In the genomic region with DNA sequence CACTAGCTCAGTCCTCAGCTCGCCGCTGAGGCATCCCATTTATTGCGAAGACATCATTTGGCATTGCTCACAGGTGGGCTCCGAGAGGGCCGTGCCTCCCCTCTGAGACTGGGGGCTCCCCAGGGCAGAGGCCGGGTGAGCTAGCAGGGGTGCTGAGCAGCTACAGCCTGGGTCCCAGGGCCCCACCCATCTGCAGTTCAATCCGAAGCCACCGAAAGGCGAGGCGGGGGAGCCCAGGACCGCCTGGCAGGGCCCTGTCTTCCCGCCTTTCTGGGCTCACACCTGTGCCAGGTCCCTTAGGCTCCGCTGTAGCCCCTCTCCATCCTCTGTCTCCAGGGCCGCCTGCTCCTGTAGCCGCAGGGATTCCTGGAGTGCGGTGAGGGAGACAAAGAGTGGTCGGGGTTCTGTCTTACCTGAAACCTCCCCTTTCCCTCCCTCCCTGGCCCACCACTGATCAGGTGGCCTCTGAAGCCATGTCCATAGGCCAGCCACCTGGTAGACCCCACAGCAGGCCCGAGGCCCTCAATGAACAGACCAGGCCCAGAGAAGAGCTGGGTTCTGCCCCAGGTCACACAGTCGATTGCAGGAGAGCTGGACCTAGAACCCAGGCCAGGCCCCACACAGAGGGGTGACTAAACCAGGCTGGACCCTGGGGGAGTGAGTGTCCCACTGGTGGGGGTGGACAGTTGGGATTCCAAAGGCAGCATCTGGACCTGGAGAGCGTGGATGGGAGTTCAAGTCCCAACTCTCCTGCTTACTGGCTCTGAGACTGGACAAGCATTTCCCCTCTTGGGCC, we compare ENCODE assay signal across 13 cellular contexts. TPM values are rescaled to one million over a fixed set of nuclear protein-coding genes. Genes with fewer than 3 reads are reported as not detected.
DNase-seq lines count a peak whose midpoint lies in the region; ATAC-seq and TF ChIP-seq lines count a peak whose summit lies in the region.
"Had no signal": no experiment of that assay in that cellular context is flagged by ENCODE, and none has a peak within 500 bp of the region (broad histone marks: within the 10 kb centered on the region; RNA-seq: fewer than 3 reads in every experiment).

No MANE protein-coding gene starts in this region.

- no peak for ATAC-seq in left colon

- DNase-seq in activated CD8-positive, alpha-beta memory T cell treated with anti-CD3 and anti-CD28 coated beads, Interleukin-2, amount 50 U/mL, for 48 hours, result peak; percentile 62
- DNase-seq in left colon (peak; percentile 4 to 34), middle frontal gyrus (ENCODE audit: extremely low spot score, low spot score) (no peak), NCI-H1417 (lab: John Stamatoyannopoulos, UW) (no peak)
- peak; percentile 0 for DNase-seq in stimulated activated CD8-positive, alpha-beta memory T cell treated with anti-CD3 and anti-CD28 coated beads, Interleukin-12 subunit alpha, Interleukin-12 subunit beta, amount 100 ng/mL, for 4 hours (ENCODE audit: low read depth)
- no peak for DNase-seq in stimulated activated CD4-positive, alpha-beta T cell treated with anti-CD3 and anti-CD28 coated beads, Interleukin-1b, Interleukin-23, amount 100 ng/mL, for 48 hours
- DNase-seq: activated CD4-positive, CD25-positive, alpha-beta regulatory T cell; effector memory CD4-positive, alpha-beta T cell; NCI-H1092; NCI-H526; SIG-M5 had no signal

- TF ChIP-seq RAD21 in Ishikawa (IDR thresholded peaks at IDR 0.05; ENCODE audit: low read depth), result no peak

- TF ChIP-seq EP300 in Ishikawa (IDR thresholded peaks at IDR 0.05; ENCODE audit: borderline replicate concordance), result 0 out of 2 replicates have a peak, but pooled peaks have one; percentile 18

- intact Hi-C loops in left colon (cut with DNase I, micrococcal nuclease), result no loop called here

TF ChIP-seq in Ishikawa, 13 proteins besides CTCF, POLR2A, EP300 and RAD21:
- no peak for TF ChIP-seq TEAD4 (IDR thresholded peaks at IDR 0.05)
- no peak for TF ChIP-seq TAF1 (IDR thresholded peaks at IDR 0.05; ENCODE audit: low read depth)
- no peak for TF ChIP-seq CREB1 (IDR thresholded peaks at IDR 0.05; ENCODE audit: low read depth)
- TF ChIP-seq ZBTB7A (IDR thresholded peaks at IDR 0.05; ENCODE audit: low read depth), result no peak; the same call in 1 of the 2 replicates
- no peak for TF ChIP-seq CEBPB (IDR thresholded peaks at IDR 0.05)
- no peak for TF ChIP-seq FOXM1 (IDR thresholded peaks at IDR 0.05; ENCODE audit: borderline replicate concordance, low read depth)
- TF ChIP-seq, protein P1, sequence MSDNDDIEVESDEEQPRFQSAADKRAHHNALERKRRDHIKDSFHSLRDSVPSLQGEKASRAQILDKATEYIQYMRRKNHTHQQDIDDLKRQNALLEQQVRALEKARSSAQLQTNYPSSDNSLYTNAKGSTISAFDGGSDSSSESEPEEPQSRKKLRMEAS (IDR thresholded peaks at IDR 0.05), result no peak

RNA-seq across cellular contexts. Expression of a gene that starts 18.1 kb away (rescaled TPM):
- total RNA-seq in left colon, result 100 to 1,000 TPM; 101 to 109 TPM

RNA-seq across cellular contexts. Expression of a gene that starts 35.3 kb away (rescaled TPM):
- total RNA-seq in left colon, result 1,000 to 10,000 TPM; 3,977 to 5,589 TPM
- total RNA-seq: HT1080 had no signal

Comparison
In these comparisons a context has a peak if more than half of its experiments do, and no peak if none do; other contexts are left out.
1. DNase-seq: peak in activated CD8-positive, alpha-beta memory T cell treated with anti-CD3 and anti-CD28 coated beads, Interleukin-2, amount 50 U/mL, for 48 hours (single experiment), left colon (2 of 2) and stimulated activated CD8-positive, alpha-beta memory T cell treated with anti-CD3 and anti-CD28 coated beads, Interleukin-12 subunit alpha, Interleukin-12 subunit beta, amount 100 ng/mL, for 4 hours (single experiment); none in stimulated activated CD4-positive, alpha-beta T cell treated with anti-CD3 and anti-CD28 coated beads, Interleukin-1b, Interleukin-23, amount 100 ng/mL, for 48 hours (single experiment), middle frontal gyrus (single experiment) and NCI-H1417 (0 of 3).